In genomic region chr19:9584073-9584833, GRCh38 we compare ENCODE assay signal across 8 cellular contexts. TPM values are rescaled to one million over a fixed set of nuclear protein-coding genes. Genes with fewer than 3 reads are reported as not detected.
DNase-seq lines count a peak whose midpoint lies in the region; ATAC-seq and TF ChIP-seq lines count a peak whose summit lies in the region.

Gene ZNF121, minus strand, starts transcription at chr19:9584504. Its CDS starts 16,407 bp downstream, at chr19:9568097.

- peak; percentile 74 for ATAC-seq in GM18870 (IDR thresholded peaks at IDR 0.05; ENCODE audit: unreplicated experiment)
- peak; percentile 89 for ATAC-seq in HG03175 (IDR thresholded peaks at IDR 0.05; ENCODE audit: unreplicated experiment)

- TF ChIP-seq CTCF in kidney epithelial cell (IDR thresholded peaks at IDR 0.05; ENCODE audit: insufficient read depth, low read length, poor library complexity, severe bottlenecking) = no peak

- in situ Hi-C loops in ACHN (cut with HindIII; ENCODE audit: low pct_ligation_motif_present, low pct_unique_long_range_greater_than_20kb, low sequenced_read_pairs) = no loop called here

- no peaks in the 10 kb centered on the region for H3K36me3 ChIP-seq in kidney epithelial cell (ENCODE audit: control insufficient read depth, insufficient read depth, low read length)

- H3K27me3 ChIP-seq in kidney epithelial cell (ENCODE audit: control insufficient read depth, insufficient read depth, low read length) = no peaks in the 10 kb centered on the region

- peak; percentile 79 for DNase-seq in ACHN
- DNase-seq in NCI-H446 (lab: John Stamatoyannopoulos, UW) = peak; percentile 91 to 92
- peak; percentile 68 to 77 for DNase-seq in activated CD4-positive, alpha-beta T cell treated with anti-CD3 and anti-CD28 coated beads for 24 hours (ENCODE audit: low read depth in 2 of 2)
- peak; percentile 91 for DNase-seq in cerebellum (ENCODE audit: low spot score)
- peak; percentile 16 for DNase-seq in kidney epithelial cell (ENCODE audit: low read depth)
- peak; percentile 74 to 76 for DNase-seq in stimulated activated CD4-positive, alpha-beta T cell treated with anti-CD3 and anti-CD28 coated beads, Interleukin-15, amount 100 ng/mL, for 48 hours (ENCODE audit: low read depth in 2 of 2)

- H3K4me3 ChIP-seq in kidney epithelial cell (ENCODE audit: low read depth, low read length) = peak within 1 kb of the TSS; percentile 83

RNA-seq across cellular contexts. Expression of gene ZNF121, which starts in this region (rescaled TPM):
- total RNA-seq in cerebellum (76.2 TPM), kidney epithelial cell (37.9 and 39.2 TPM in 2 replicates)

Comparison
In these comparisons a context has a peak if more than half of its experiments do, and no peak if none do; other contexts are left out.
1. Peak in every context shown above with its lines: DNase-seq, ATAC-seq and H3K4me3 ChIP-seq.
2. DNase-seq: peak in every context shown above with its lines; median percentile 92 in NCI-H446; 91 in cerebellum; 79 in ACHN; 75 in stimulated activated CD4-positive, alpha-beta T cell treated with anti-CD3 and anti-CD28 coated beads, Interleukin-15, amount 100 ng/mL, for 48 hours; 72 in activated CD4-positive, alpha-beta T cell treated with anti-CD3 and anti-CD28 coated beads for 24 hours; 16 in kidney epithelial cell.